In genomic region chr6:108942556-108943492, GRCh38 we compare ENCODE assay signal across 8 cellular contexts.
DNase-seq lines count a peak whose midpoint lies in the region; ATAC-seq and TF ChIP-seq lines count a peak whose summit lies in the region.

No MANE protein-coding gene starts in this region.

- TF ChIP-seq CTCF in natural killer cell (IDR thresholded peaks at IDR 0.05), result no peak
- no peak for TF ChIP-seq CTCF in brain microvascular endothelial cell (IDR thresholded peaks at IDR 0.05; ENCODE audit: low read depth, low read length, missing control alignments)

- H3K9me3 Mint-ChIP-seq in natural killer cell, result no peaks in the 10 kb centered on the region

- H3K27me3 ChIP-seq in brain microvascular endothelial cell (replicated peaks), result no peaks in the 10 kb centered on the region

- no peak overlapping the region for H3K27ac ChIP-seq in brain microvascular endothelial cell

- intact Hi-C loops in natural killer cell (cut with micrococcal nuclease), result loop anchor here (2.0 to 5.0 kb wide), 2 partner anchors 24 to 64 kb away; no protein-coding TSS in a partner anchor

- peaks cover 41 to 43% of the 10 kb centered on the region in 2 donors for H3K4me1 Mint-ChIP-seq in natural killer cell

- no peaks in the 10 kb centered on the region for H3K27me3 Mint-ChIP-seq in natural killer cell (ENCODE audit: low read depth in 2 of 2)

- H3K36me3 ChIP-seq in brain microvascular endothelial cell (replicated peaks), result no peaks in the 10 kb centered on the region

- peak; percentile 93 to 99 (median 97) for ATAC-seq in natural killer cell
- ATAC-seq in stimulated activated naive CD8-positive, alpha-beta T cell treated with anti-CD3 and anti-CD28 coated beads, Interleukin-15, Interleukin-2, amounts not matched to agents 100 U/mL and 50 U/mL, for 24 hours, result peak; percentile 72

- no peaks in the 10 kb centered on the region for H3K36me3 Mint-ChIP-seq in natural killer cell

- H3K27ac Mint-ChIP-seq in natural killer cell, result peak overlapping the region; percentile 89

- DNase-seq in T-helper 2 cell (peak; percentile 25 to 93 (median 58)), activated T-helper 1 cell treated with Interleukin-2 at 50 U/mL for 16 hours (ENCODE audit: low read depth) (peak; percentile 49), natural killer cell (peak; percentile 35), brain microvascular endothelial cell (no peak), NCI-H510A treated with DMSO at 0.1 percent for 48 hours (lab: John Stamatoyannopoulos, UW) (no peak), NCI-H1105 treated with DMSO at 0.1 percent for 48 hours (lab: John Stamatoyannopoulos, UW) (no peak), NCI-H345 (lab: John Stamatoyannopoulos, UW) (no peak)
- DNase-seq in stimulated activated naive CD8-positive, alpha-beta T cell treated with anti-CD3 and anti-CD28 coated beads, Interleukin-15, Interleukin-2, amounts not matched to agents 100 U/mL and 50 U/mL, for 24 hours, result peak; percentile 60

- in situ Hi-C loops in brain microvascular endothelial cell (cut with HindIII; ENCODE audit: low pct_ligation_motif_present, low sequenced_read_pairs), result no loop called here

- no peak overlapping the region for H3K4me3 ChIP-seq in brain microvascular endothelial cell (ENCODE audit: low read depth, low read length)

- H3K4me3 Mint-ChIP-seq in natural killer cell, result peak overlapping the region; percentile 84

Comparison
In these comparisons a context has a peak if more than half of its experiments do, and no peak if none do; other contexts are left out.
1. DNase-seq: peak in T-helper 2 cell (5 of 5), activated T-helper 1 cell treated with Interleukin-2 at 50 U/mL for 16 hours (single experiment), natural killer cell (single experiment) and stimulated activated naive CD8-positive, alpha-beta T cell treated with anti-CD3 and anti-CD28 coated beads, Interleukin-15, Interleukin-2, amounts not matched to agents 100 U/mL and 50 U/mL, for 24 hours (single experiment); none in brain microvascular endothelial cell (single experiment), NCI-H510A treated with DMSO at 0.1 percent for 48 hours (single experiment), NCI-H1105 treated with DMSO at 0.1 percent for 48 hours (single experiment) and NCI-H345 (single experiment).